In the genomic region with DNA sequence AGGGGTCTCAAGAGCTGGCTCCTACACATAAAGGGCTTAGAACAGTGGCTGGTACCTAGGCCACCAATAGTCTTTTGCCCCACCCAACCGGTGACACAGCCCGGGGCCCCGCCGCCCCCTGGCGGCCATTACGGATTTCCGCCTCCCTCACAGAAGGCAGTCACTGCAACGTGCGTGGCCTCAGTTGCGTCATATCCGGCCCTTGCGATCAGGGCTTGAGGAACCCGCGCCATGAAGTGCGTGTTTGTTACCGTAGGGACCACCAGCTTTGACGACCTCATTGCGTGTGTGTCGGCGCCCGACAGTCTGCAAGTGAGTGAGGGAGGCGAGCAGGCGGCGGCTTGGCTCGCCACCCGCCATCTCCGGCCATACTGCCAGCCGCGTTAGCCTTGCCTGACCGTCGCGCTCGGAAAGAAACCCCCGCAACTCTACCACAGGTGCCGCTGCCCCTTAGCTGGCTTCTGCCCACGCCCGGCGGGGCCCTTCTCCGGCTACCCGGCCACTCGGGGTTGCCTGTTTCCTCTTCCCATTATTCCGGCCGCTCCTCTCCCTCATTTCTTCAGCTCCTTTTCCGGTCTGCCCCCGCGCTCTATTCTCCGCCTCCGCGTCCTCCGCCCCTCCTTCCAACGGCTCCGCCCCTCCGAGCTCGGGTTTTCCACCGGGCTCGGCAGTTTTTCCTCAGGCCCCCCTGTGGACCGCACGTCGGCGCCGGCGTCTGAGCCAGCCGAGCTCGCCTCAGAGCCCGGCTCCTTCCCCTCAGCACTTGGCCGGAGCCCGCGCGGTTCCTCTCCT, we compare ENCODE assay signal across 1 cellular context.
TF ChIP-seq lines count a peak whose summit lies in the region.

TSS of gene ALG13 (plus strand) at position 183 of the 792 bp plus-strand sequence. CDS start at position 232, 49 bp downstream.

TF ChIP-seq in HepG2, 621 proteins besides CTCF, POLR2A, EP300 and RAD21 (continued from another document):
- TF ChIP-seq, protein P1, sequence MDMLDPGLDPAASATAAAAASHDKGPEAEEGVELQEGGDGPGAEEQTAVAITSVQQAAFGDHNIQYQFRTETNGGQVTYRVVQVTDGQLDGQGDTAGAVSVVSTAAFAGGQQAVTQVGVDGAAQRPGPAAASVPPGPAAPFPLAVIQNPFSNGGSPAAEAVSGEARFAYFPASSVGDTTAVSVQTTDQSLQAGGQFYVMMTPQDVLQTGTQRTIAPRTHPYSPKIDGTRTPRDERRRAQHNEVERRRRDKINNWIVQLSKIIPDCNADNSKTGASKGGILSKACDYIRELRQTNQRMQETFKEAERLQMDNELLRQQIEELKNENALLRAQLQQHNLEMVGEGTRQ (IDR thresholded peaks at IDR 0.05; ENCODE audit: low read depth, low read length): no peak
- TF ChIP-seq, protein P1 (CRISPR knock-in tag; IDR thresholded peaks at IDR 0.05; ENCODE audit: borderline replicate concordance): no peak
- TF ChIP-seq SOX5 (CRISPR knock-in tag; IDR thresholded peaks at IDR 0.05; ENCODE audit: borderline replicate concordance): no peak
TF ChIP-seq in HepG2: peak in this region for 153.
